Comparison of ENCODE assay signal across 8 cellular contexts in genomic region chr15:70362911-70363310, GRCh38.
DNase-seq lines count a peak whose midpoint lies in the region; ATAC-seq and TF ChIP-seq lines count a peak whose summit lies in the region.

No MANE protein-coding gene starts in this region.

- peak; percentile 41 for TF ChIP-seq CTCF in LNCaP clone FGC (IDR thresholded peaks at IDR 0.05; ENCODE audit: control insufficient read depth, extremely low read depth, insufficient read depth)

- no peaks in the 10 kb centered on the region for H3K9me3 Mint-ChIP-seq in naive thymus-derived CD8-positive, alpha-beta T cell

- POLR2A ChIA-PET in naive thymus-derived CD8-positive, alpha-beta T cell (lab: Charles Lee): no interaction called here

- peaks cover under 1 to 4% (median 3%) of the 10 kb centered on the region in 4 donors for H3K4me1 Mint-ChIP-seq in naive thymus-derived CD8-positive, alpha-beta T cell

- ATAC-seq in GM18861 (IDR thresholded peaks at IDR 0.05; ENCODE audit: unreplicated experiment) (no peak), GM21619 (IDR thresholded peaks at IDR 0.05; ENCODE audit: unreplicated experiment) (no peak), HG02970 (IDR thresholded peaks at IDR 0.05; ENCODE audit: low FRiP score, unreplicated experiment) (no peak)
- no peak for ATAC-seq in naive thymus-derived CD8-positive, alpha-beta T cell

- H3K4me3 ChIP-seq in LNCaP clone FGC (ENCODE audit: low read depth, low read length): no peak overlapping the region

- H3K27ac Mint-ChIP-seq in naive thymus-derived CD8-positive, alpha-beta T cell: peak overlapping the region in 1 of 10 donors; percentile 43

- H3K36me3 Mint-ChIP-seq in naive thymus-derived CD8-positive, alpha-beta T cell: no peaks in the 10 kb centered on the region

- peaks cover 2 to 20% (median 9%) of the 10 kb centered on the region in 5 donors for H3K27me3 Mint-ChIP-seq in naive thymus-derived CD8-positive, alpha-beta T cell

- no peak overlapping the region for H3K4me3 Mint-ChIP-seq in naive thymus-derived CD8-positive, alpha-beta T cell

- DNase-seq in DMS114 treated with DMSO at 0.1 percent for 48 hours (lab: John Stamatoyannopoulos, UW; ENCODE audit: unreplicated experiment) (peak; percentile 31), LNCaP clone FGC (ENCODE audit: low read depth) (no peak), cerebellar cortex (ENCODE audit: low spot score) (peak; percentile 22), lung microvascular endothelial cell (ENCODE audit: low read depth in 2 of 2) (peak; percentile 63 to 72)
- DNase-seq in naive thymus-derived CD8-positive, alpha-beta T cell: no peak

Comparison
In these comparisons a context has a peak if more than half of its experiments do, and no peak if none do; other contexts are left out.
1. DNase-seq: peak in DMS114 treated with DMSO at 0.1 percent for 48 hours (single experiment), cerebellar cortex (single experiment) and lung microvascular endothelial cell (2 of 2); none in LNCaP clone FGC (single experiment) and naive thymus-derived CD8-positive, alpha-beta T cell (0 of 10).